ENCODE assay signal across 2 cellular contexts in genomic region chr20:44629542-44629941, GRCh38.
TF ChIP-seq lines count a peak whose summit lies in the region.

No MANE protein-coding gene starts in this region.

TF ChIP-seq in SK-N-SH treated with all-trans-retinoic acid at 6 μM for 48 hours, 23 proteins besides CTCF, POLR2A, EP300 and RAD21:
- no peak for TF ChIP-seq ISL1 (CRISPR knock-in tag; IDR thresholded peaks at IDR 0.05)
- TF ChIP-seq POU6F1 (CRISPR knock-in tag; IDR thresholded peaks at IDR 0.05; ENCODE audit: borderline replicate concordance, low read depth) = no peak
- no peak for TF ChIP-seq ZNF70 (CRISPR knock-in tag; IDR thresholded peaks at IDR 0.05)
- no peak for TF ChIP-seq GLIS3 (CRISPR knock-in tag; IDR thresholded peaks at IDR 0.05)
- TF ChIP-seq OSR1 (CRISPR knock-in tag; IDR thresholded peaks at IDR 0.05) = no peak
- TF ChIP-seq ZFP30 (CRISPR knock-in tag; IDR thresholded peaks at IDR 0.05) = no peak
- no peak for TF ChIP-seq ZFP3 (CRISPR knock-in tag; IDR thresholded peaks at IDR 0.05)
- TF ChIP-seq ZC3H10 (CRISPR knock-in tag; IDR thresholded peaks at IDR 0.05) = no peak
- TF ChIP-seq TCF4 (CRISPR knock-in tag; IDR thresholded peaks at IDR 0.05; ENCODE audit: borderline replicate concordance) = no peak
- no peak for TF ChIP-seq ZNF565 (CRISPR knock-in tag; conservative IDR thresholded peaks at IDR 0.05; ENCODE audit: low read depth)
- no peak for TF ChIP-seq ZNF8 (CRISPR knock-in tag; IDR thresholded peaks at IDR 0.05)
- no peak for TF ChIP-seq ESRRG (CRISPR knock-in tag; IDR thresholded peaks at IDR 0.05)
- TF ChIP-seq TSHZ2 (CRISPR knock-in tag; IDR thresholded peaks at IDR 0.05) = no peak
- no peak for TF ChIP-seq CREB5 (CRISPR knock-in tag; IDR thresholded peaks at IDR 0.05; ENCODE audit: low read depth)
- TF ChIP-seq SNAI2 (CRISPR knock-in tag; IDR thresholded peaks at IDR 0.05) = no peak

TF ChIP-seq in HepG2, 621 proteins besides CTCF, POLR2A, EP300 and RAD21:
- no peak for TF ChIP-seq HNF4A (CRISPR knock-in tag; IDR thresholded peaks at IDR 0.05)
- TF ChIP-seq ZNF776 (CRISPR knock-in tag; IDR thresholded peaks at IDR 0.05) = peak; percentile 41; the same call in 1 of the 2 replicates
